37 cellular contexts compared by ENCODE assay signal in genomic region chr16:3529175-3529574, GRCh38. TPM values are rescaled to one million over a fixed set of nuclear protein-coding genes. Genes with fewer than 3 reads are reported as not detected.
"Had no signal": no experiment of that assay in that cellular context is flagged by ENCODE, and none has a peak within 500 bp of the region (broad histone marks: within the 10 kb centered on the region; RNA-seq: fewer than 3 reads in every experiment).

No MANE protein-coding gene starts in this region.

- DNase-seq: activated CD4-positive, alpha-beta T cell treated with anti-CD3 and anti-CD28 coated beads for 36 hours; activated CD4-positive, alpha-beta T cell treated with anti-CD3 and anti-CD28 coated beads, Interleukin-2, amount 50 U/mL, for 1 hour; activated CD4-positive, alpha-beta T cell treated with anti-CD3 and anti-CD28 coated beads, Interleukin-2, amount 50 U/mL, for 48 hours; activated CD4-positive, CD25-positive, alpha-beta regulatory T cell; activated CD4-positive, CD25-positive, alpha-beta regulatory T cell treated with anti-CD3 and anti-CD28 coated beads, Interleukin-2, amount 50 U/mL, for 72 hours; activated CD8-positive, alpha-beta memory T cell treated with anti-CD3 and anti-CD28 coated beads for 24 hours; activated CD8-positive, alpha-beta T cell treated with anti-CD3 and anti-CD28 coated beads for 36 hours; activated effector memory CD4-positive, alpha-beta T cell treated with Interleukin-2 at 50 U/mL for 16 hours; activated gamma-delta T cell treated with Interleukin-2 at 50 U/mL for 16 hours; activated naive CD4-positive, alpha-beta T cell treated with anti-CD3 and anti-CD28 coated beads, Interleukin-2, amount 50 U/mL, for 16 hours; activated naive CD4-positive, alpha-beta T cell treated with Interleukin-2 at 50 U/mL for 16 hours; activated T-cell treated with anti-CD3 and anti-CD28 coated beads, Interleukin-2, amount 50 U/mL, for 4 hours; amniotic stem cell; anterior cingulate cortex; brain microvascular endothelial cell; cortex of kidney; dermis blood vessel endothelial cell; effector CD4-positive, alpha-beta T cell; effector memory CD8-positive, alpha-beta T cell; erythroblast; foreskin keratinocyte; gastrocnemius medialis; glutamatergic neuron; heart left ventricle; T-helper 17 cell; T1000; WERI-Rb-1 had no signal

- H3K36me3 Mint-ChIP-seq: activated naive CD8-positive, alpha-beta T cell had no signal

- H3K9me3 Mint-ChIP-seq: activated CD8-positive, alpha-beta T cell treated with anti-CD3 and anti-CD28 coated beads for 36 hours; activated T-cell treated with anti-CD3 and anti-CD28 coated beads, Interleukin-2, amount 50 U/mL, for 4 hours; activated T-helper 17 cell treated with anti-CD3 and anti-CD28 coated beads, Interleukin-2, amount 50 U/mL, for 72 hours; central memory CD8-positive, alpha-beta T cell; effector memory CD8-positive, alpha-beta T cell; T-helper 2 cell treated with Interferon-gamma antibody and Interleukin-4, amounts not matched to agents 5 μg/mL and 100 μg/mL, for 36 hours had no signal

- H3K4me3 Mint-ChIP-seq: activated CD4-positive, alpha-beta T cell treated with anti-CD3 and anti-CD28 coated beads for 36 hours; activated CD8-positive, alpha-beta T cell treated with anti-CD3 and anti-CD28 coated beads for 36 hours; activated naive CD8-positive, alpha-beta T cell; activated T-cell treated with anti-CD3 and anti-CD28 coated beads, Interleukin-2, amount 50 U/mL, for 4 hours; activated T-helper 17 cell treated with anti-CD3 and anti-CD28 coated beads, Interleukin-2, amount 50 U/mL, for 72 hours; central memory CD8-positive, alpha-beta T cell; effector memory CD8-positive, alpha-beta T cell; T-helper 17 cell; T-helper 2 cell treated with Interferon-gamma antibody and Interleukin-4, amounts not matched to agents 5 μg/mL and 100 μg/mL, for 36 hours had no signal

- FAIRE-seq: astrocyte, bronchial epithelial cell had no signal

- H3K27me3 Mint-ChIP-seq: activated CD4-positive, alpha-beta T cell treated with anti-CD3 and anti-CD28 coated beads for 36 hours; activated CD8-positive, alpha-beta T cell treated with anti-CD3 and anti-CD28 coated beads for 36 hours; activated naive CD8-positive, alpha-beta T cell; activated T-helper 17 cell treated with anti-CD3 and anti-CD28 coated beads, Interleukin-2, amount 50 U/mL, for 72 hours; central memory CD8-positive, alpha-beta T cell; effector memory CD8-positive, alpha-beta T cell; T-helper 17 cell had no signal

- H3K27ac Mint-ChIP-seq: activated CD4-positive, alpha-beta T cell treated with anti-CD3 and anti-CD28 coated beads for 36 hours; activated CD8-positive, alpha-beta T cell treated with anti-CD3 and anti-CD28 coated beads for 36 hours; activated naive CD8-positive, alpha-beta T cell; activated T-helper 17 cell treated with anti-CD3 and anti-CD28 coated beads, Interleukin-2, amount 50 U/mL, for 72 hours; T-helper 2 cell treated with Interferon-gamma antibody and Interleukin-4, amounts not matched to agents 5 μg/mL and 100 μg/mL, for 36 hours had no signal

- ATAC-seq: activated T-cell treated with anti-CD3 and anti-CD28 coated beads, Interleukin-2, amount 50 U/mL, for 4 hours; activated T-helper 17 cell treated with anti-CD3 and anti-CD28 coated beads, Interleukin-2, amount 50 U/mL, for 72 hours; effector memory CD8-positive, alpha-beta T cell; foreskin keratinocyte; gastrocnemius medialis; heart left ventricle; T-helper 17 cell had no signal

- H3K4me1 Mint-ChIP-seq: activated CD4-positive, alpha-beta T cell treated with anti-CD3 and anti-CD28 coated beads for 36 hours had no signal

RNA-seq across cellular contexts. Expression of gene C16orf90, which starts 33.9 kb away (rescaled TPM):
- total RNA-seq: activated CD4-positive, alpha-beta T cell treated with anti-CD3 and anti-CD28 coated beads for 36 hours; activated CD8-positive, alpha-beta T cell treated with anti-CD3 and anti-CD28 coated beads for 36 hours; activated T-cell treated with anti-CD3 and anti-CD28 coated beads, Interleukin-2, amount 50 U/mL, for 4 hours; activated T-helper 17 cell treated with anti-CD3 and anti-CD28 coated beads, Interleukin-2, amount 50 U/mL, for 72 hours; astrocyte; bronchial epithelial cell; cardiac septum; chondrocyte; dermis blood vessel endothelial cell; esophagus muscularis mucosa; foreskin keratinocyte; gastrocnemius medialis; heart left ventricle; T-helper 17 cell had no signal
- polyA plus RNA-seq: adipose tissue, foreskin keratinocyte, heart left ventricle had no signal

RNA-seq across cellular contexts. Expression of gene NLRC3, which starts 48.0 kb away (rescaled TPM):
- total RNA-seq: bronchial epithelial cell, foreskin keratinocyte had no signal
- polyA plus RNA-seq: foreskin keratinocyte had no signal
